ENCODE assay signal across 16 cellular contexts in genomic region chr7:105205592-105206211, GRCh38.
DNase-seq lines count a peak whose midpoint lies in the region; ATAC-seq and TF ChIP-seq lines count a peak whose summit lies in the region.
"Had no signal": no experiment of that assay in that cellular context is flagged by ENCODE, and none has a peak within 500 bp of the region (broad histone marks: within the 10 kb centered on the region; RNA-seq: fewer than 3 reads in every experiment).

No MANE protein-coding gene starts in this region.

- H3K27ac ChIP-seq in substantia nigra (ENCODE audit: low read depth, low read length, poor library complexity, severe bottlenecking): peak overlapping the region; percentile 4
- H3K27ac ChIP-seq: A549, brain microvascular endothelial cell, heart left ventricle, right atrium auricular region, tibial artery had no signal

- H3K27ac Mint-ChIP-seq in activated CD8-positive, alpha-beta memory T cell treated with anti-CD3 and anti-CD28 coated beads, Interleukin-2, amount 10 ng/mL, durations not matched to agents 7 days and 5 days: peak overlapping the region; percentile 75
- peak overlapping the region; percentile 44 for H3K27ac Mint-ChIP-seq in activated T-helper 1 cell treated with anti-CD3 and anti-CD28 coated beads, Interleukin-12 subunit alpha, Interleukin-12 subunit beta, Interleukin-2, Interleukin-4 antibody, amounts not matched to agents 30 ng/mL and 10 ng/mL and 1 ng/mL, durations not matched to agents 14 hours and 24 hours and 36 hours
- peak overlapping the region; percentile 25 to 65 for H3K27ac Mint-ChIP-seq in natural killer cell

- no peaks in the 10 kb centered on the region for H3K9me3 Mint-ChIP-seq in activated CD8-positive, alpha-beta memory T cell treated with anti-CD3 and anti-CD28 coated beads, Interleukin-2, amount 10 ng/mL, durations not matched to agents 7 days and 5 days (ENCODE audit: low read depth)
- no peaks in the 10 kb centered on the region for H3K9me3 Mint-ChIP-seq in activated T-helper 1 cell treated with anti-CD3 and anti-CD28 coated beads, Interleukin-12 subunit alpha, Interleukin-12 subunit beta, Interleukin-2, Interleukin-4 antibody, amounts not matched to agents 30 ng/mL and 10 ng/mL and 1 ng/mL, durations not matched to agents 14 hours and 24 hours and 36 hours
- no peaks in the 10 kb centered on the region for H3K9me3 Mint-ChIP-seq in natural killer cell
- H3K9me3 Mint-ChIP-seq: naive B cell had no signal

- peaks cover 21% of the 10 kb centered on the region for H3K36me3 Mint-ChIP-seq in activated CD8-positive, alpha-beta memory T cell treated with anti-CD3 and anti-CD28 coated beads, Interleukin-2, amount 10 ng/mL, durations not matched to agents 7 days and 5 days
- peaks cover 11% of the 10 kb centered on the region for H3K36me3 Mint-ChIP-seq in activated T-helper 1 cell treated with anti-CD3 and anti-CD28 coated beads, Interleukin-12 subunit alpha, Interleukin-12 subunit beta, Interleukin-2, Interleukin-4 antibody, amounts not matched to agents 30 ng/mL and 10 ng/mL and 1 ng/mL, durations not matched to agents 14 hours and 24 hours and 36 hours (ENCODE audit: low read depth)
- no peaks in the 10 kb centered on the region for H3K36me3 Mint-ChIP-seq in natural killer cell
- H3K36me3 Mint-ChIP-seq: naive B cell had no signal

- DNase-seq in activated CD8-positive, alpha-beta memory T cell treated with anti-CD3 and anti-CD28 coated beads, Interleukin-2, amount 10 ng/mL, durations not matched to agents 7 days and 5 days: peak; percentile 46
- no peak for DNase-seq in activated CD8-positive, alpha-beta memory T cell treated with anti-CD3 and anti-CD28 coated beads, Interleukin-2, amount 50 U/mL, for 4 hours
- no peak for DNase-seq in activated T-helper 1 cell treated with anti-CD3 and anti-CD28 coated beads, Interleukin-12 subunit alpha, Interleukin-12 subunit beta, Interleukin-2, Interleukin-4 antibody, amounts not matched to agents 30 ng/mL and 10 ng/mL and 1 ng/mL, durations not matched to agents 14 hours and 24 hours and 36 hours (ENCODE audit: low spot score)
- no peak for DNase-seq in natural killer cell
- no peak for DNase-seq in substantia nigra (lab: John Stamatoyannopoulos, UW)
- DNase-seq in GM10266 (ENCODE audit: extremely low spot score): no peak
- DNase-seq in DMS79 treated with DMSO at 0.1 percent for 48 hours (lab: John Stamatoyannopoulos, UW): no peak
- DNase-seq in hepatic stellate cell (ENCODE audit: low spot score): no peak
- DNase-seq: brain microvascular endothelial cell, heart left ventricle, naive B cell, NCI-H1092, NCI-H226, tibial artery had no signal

- peak; percentile 53 for ATAC-seq in activated CD8-positive, alpha-beta memory T cell treated with anti-CD3 and anti-CD28 coated beads, Interleukin-2, amount 10 ng/mL, durations not matched to agents 7 days and 5 days
- ATAC-seq in natural killer cell: peak in 2 of 3 donors; percentile 53 to 61
- ATAC-seq: A549 had no signal

- TF ChIP-seq CTCF in natural killer cell (IDR thresholded peaks at IDR 0.05): no peak
- no peak for TF ChIP-seq CTCF in GM10266 (IDR thresholded peaks at IDR 0.05; ENCODE audit: control insufficient read depth, insufficient read depth, low read depth, missing control alignments)

- peaks cover 44% of the 10 kb centered on the region for H3K4me1 Mint-ChIP-seq in activated CD8-positive, alpha-beta memory T cell treated with anti-CD3 and anti-CD28 coated beads, Interleukin-2, amount 10 ng/mL, durations not matched to agents 7 days and 5 days
- peaks cover 51% of the 10 kb centered on the region for H3K4me1 Mint-ChIP-seq in activated T-helper 1 cell treated with anti-CD3 and anti-CD28 coated beads, Interleukin-12 subunit alpha, Interleukin-12 subunit beta, Interleukin-2, Interleukin-4 antibody, amounts not matched to agents 30 ng/mL and 10 ng/mL and 1 ng/mL, durations not matched to agents 14 hours and 24 hours and 36 hours (ENCODE audit: low read depth)
- peaks cover 63 to 72% of the 10 kb centered on the region in 2 donors for H3K4me1 Mint-ChIP-seq in natural killer cell

- no peak overlapping the region for H3K4me3 Mint-ChIP-seq in activated CD8-positive, alpha-beta memory T cell treated with anti-CD3 and anti-CD28 coated beads, Interleukin-2, amount 10 ng/mL, durations not matched to agents 7 days and 5 days
- no peak overlapping the region for H3K4me3 Mint-ChIP-seq in activated T-helper 1 cell treated with anti-CD3 and anti-CD28 coated beads, Interleukin-12 subunit alpha, Interleukin-12 subunit beta, Interleukin-2, Interleukin-4 antibody, amounts not matched to agents 30 ng/mL and 10 ng/mL and 1 ng/mL, durations not matched to agents 14 hours and 24 hours and 36 hours
- no peak overlapping the region for H3K4me3 Mint-ChIP-seq in natural killer cell

- no peaks in the 10 kb centered on the region for H3K27me3 Mint-ChIP-seq in activated CD8-positive, alpha-beta memory T cell treated with anti-CD3 and anti-CD28 coated beads, Interleukin-2, amount 10 ng/mL, durations not matched to agents 7 days and 5 days
- H3K27me3 Mint-ChIP-seq in activated T-helper 1 cell treated with anti-CD3 and anti-CD28 coated beads, Interleukin-12 subunit alpha, Interleukin-12 subunit beta, Interleukin-2, Interleukin-4 antibody, amounts not matched to agents 30 ng/mL and 10 ng/mL and 1 ng/mL, durations not matched to agents 14 hours and 24 hours and 36 hours (ENCODE audit: insufficient read depth): no peaks in the 10 kb centered on the region
- H3K27me3 Mint-ChIP-seq in natural killer cell (ENCODE audit: low read depth in 2 of 2): no peaks in the 10 kb centered on the region
- H3K27me3 Mint-ChIP-seq: naive B cell had no signal

- intact Hi-C loops in activated T-helper 1 cell treated with anti-CD3 and anti-CD28 coated beads, Interleukin-12 subunit alpha, Interleukin-12 subunit beta, Interleukin-2, Interleukin-4 antibody, amounts not matched to agents 30 ng/mL and 10 ng/mL and 1 ng/mL, durations not matched to agents 14 hours and 24 hours and 36 hours (cut with micrococcal nuclease): loop anchor here (5.0 to 10.0 kb wide), 3 partner anchors 92 to 1061 kb away; no protein-coding TSS in a partner anchor
- intact Hi-C loops in natural killer cell (cut with micrococcal nuclease): no loop called here

- CTCF ChIA-PET in activated CD8-positive, alpha-beta memory T cell treated with anti-CD3 and anti-CD28 coated beads, Interleukin-2, amount 10 ng/mL, durations not matched to agents 7 days and 5 days (lab: Charles Lee): interaction anchor here (0.9 kb wide), 1 partner anchor 8 kb away, joined by 5 read pairs; no protein-coding TSS in a partner anchor
